18 cellular contexts compared by ENCODE assay signal in the genomic region with DNA sequence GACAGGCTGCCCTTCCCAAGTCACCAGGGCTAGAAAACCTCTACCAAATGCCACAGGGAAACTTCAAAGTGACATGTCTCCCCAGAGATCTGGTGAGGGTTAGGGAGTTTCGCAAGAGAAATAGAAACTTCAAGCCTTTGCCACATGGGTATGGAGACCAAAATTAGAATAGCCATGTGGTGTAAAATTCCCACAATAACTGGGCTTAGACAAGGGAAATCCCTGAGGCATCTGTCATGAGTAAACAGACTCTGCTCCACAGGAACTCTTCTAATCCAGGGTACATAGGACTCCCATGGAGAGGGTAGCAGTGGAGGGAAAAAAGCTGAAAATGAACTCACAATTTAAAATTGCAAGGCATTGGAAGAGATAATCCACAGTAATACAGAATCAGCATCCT. TPM values are rescaled to one million over a fixed set of nuclear protein-coding genes. Genes with fewer than 3 reads are reported as not detected.
DNase-seq lines count a peak whose midpoint lies in the region; ATAC-seq and TF ChIP-seq lines count a peak whose summit lies in the region.
"Had no signal": no experiment of that assay in that cellular context is flagged by ENCODE, and none has a peak within 500 bp of the region (broad histone marks: within the 10 kb centered on the region; RNA-seq: fewer than 3 reads in every experiment).

No MANE protein-coding gene starts in this region.

- H3K36me3 ChIP-seq in A673 (ENCODE audit: insufficient read depth, low read length, poor library complexity, severe bottlenecking) (no peaks in the 10 kb centered on the region), adipocyte (ENCODE audit: control insufficient read depth, insufficient read depth, low read length, severe bottlenecking) (peaks cover 14% of the 10 kb centered on the region)

- DNase-seq in A673 (ENCODE audit: low spot score) (peak; percentile 11), HFFc6 (peak; percentile 37), adipocyte (ENCODE audit: low read depth) (peak; percentile 53), foreskin melanocyte (peak; percentile 62), dermis blood vessel endothelial cell (no peak)
- no peak for DNase-seq in activated CD4-positive, CD25-positive, alpha-beta regulatory T cell (lab: John Stamatoyannopoulos, UW)
- no peak for DNase-seq in activated naive CD4-positive, alpha-beta T cell (lab: John Stamatoyannopoulos, UW)
- DNase-seq: ACHN; activated CD4-positive, alpha-beta T cell treated with anti-CD3 and anti-CD28 coated beads for 36 hours; CD4-positive, alpha-beta memory T cell; NCI-H1105; NCI-H345; SHP77 had no signal

- CTCF ChIA-PET in A673 (lab: Charles Lee), result no interaction called here

- H3K27me3 ChIP-seq in A673 (replicated peaks; ENCODE audit: insufficient read depth, low read depth, low read length, poor library complexity) (peaks cover 3% of the 10 kb centered on the region), adipocyte (replicated peaks; ENCODE audit: control insufficient read depth, insufficient read depth, low read length) (no peaks in the 10 kb centered on the region)

- H3K36me3 Mint-ChIP-seq in HFFc6 (ENCODE audit: low read depth), result peaks cover 20% of the 10 kb centered on the region
- H3K36me3 Mint-ChIP-seq: activated naive CD4-positive, alpha-beta T cell treated with anti-CD3 and anti-CD28 coated beads, Interleukin-2, amount 50 U/mL, for 72 hours; CD4-positive, alpha-beta memory T cell had no signal

- no peak overlapping the region for H3K9ac ChIP-seq in adipocyte (ENCODE audit: low read length)

- H3K9me3 Mint-ChIP-seq in HFFc6, result peaks cover 15% of the 10 kb centered on the region

- H3K27me3 Mint-ChIP-seq in HFFc6 (ENCODE audit: insufficient read depth), result no peaks in the 10 kb centered on the region
- H3K27me3 Mint-ChIP-seq: activated CD4-positive, alpha-beta T cell treated with anti-CD3 and anti-CD28 coated beads for 36 hours; CD4-positive, alpha-beta memory T cell; central memory CD8-positive, alpha-beta T cell had no signal

- H3K27ac ChIP-seq in A673 (ENCODE audit: low read depth, low read length, poor library complexity, severe bottlenecking), result no peak overlapping the region

- H3K9me3 ChIP-seq in A673 (ENCODE audit: low read depth, low read length, poor library complexity, severe bottlenecking), result no peaks in the 10 kb centered on the region
- H3K9me3 ChIP-seq in adipocyte (ENCODE audit: control insufficient read depth, low read length), result no peaks in the 10 kb centered on the region

- POLR2A ChIA-PET in A673 (lab: Charles Lee; ENCODE audit: low non-redundant PET), result no interaction called here

- H3K4me1 ChIP-seq in A673 (ENCODE audit: insufficient read depth, low read length, poor library complexity, severe bottlenecking), result no peaks in the 10 kb centered on the region
- H3K4me1 ChIP-seq in adipocyte (ENCODE audit: control insufficient read depth, insufficient read depth, low read length), result peaks cover 27% of the 10 kb centered on the region

- no peak for ATAC-seq in GM21717 (IDR thresholded peaks at IDR 0.05; ENCODE audit: unreplicated experiment)
- ATAC-seq: activated CD4-positive, alpha-beta T cell treated with anti-CD3 and anti-CD28 coated beads for 36 hours; activated naive CD4-positive, alpha-beta T cell treated with anti-CD3 and anti-CD28 coated beads, Interleukin-2, amount 50 U/mL, for 72 hours; K562 had no signal

- TF ChIP-seq CTCF in A673 (conservative IDR thresholded peaks at IDR 0.05; ENCODE audit: low read depth, low read length) (no peak), HFFc6 (IDR thresholded peaks at IDR 0.05) (no peak)

- H3K27ac Mint-ChIP-seq in HFFc6, result peak overlapping the region; percentile 39
- H3K27ac Mint-ChIP-seq: activated CD4-positive, alpha-beta T cell treated with anti-CD3 and anti-CD28 coated beads for 36 hours; activated naive CD4-positive, alpha-beta T cell treated with anti-CD3 and anti-CD28 coated beads, Interleukin-2, amount 50 U/mL, for 72 hours; CD4-positive, alpha-beta memory T cell had no signal

- H3K4me3 Mint-ChIP-seq in HFFc6, result no peak overlapping the region
- H3K4me3 Mint-ChIP-seq: activated CD4-positive, alpha-beta T cell treated with anti-CD3 and anti-CD28 coated beads for 36 hours; CD4-positive, alpha-beta memory T cell; central memory CD8-positive, alpha-beta T cell had no signal

- intact Hi-C loops in A673 (cut with micrococcal nuclease; ENCODE audit: unreplicated experiment), result no loop called here

- H3K4me3 ChIP-seq in A673 (ENCODE audit: low read depth, low read length, poor library complexity, severe bottlenecking) (no peak overlapping the region), adipocyte (ENCODE audit: low read length) (no peak overlapping the region)
- H3K4me3 ChIP-seq: K562, lung had no signal

- peaks cover 48% of the 10 kb centered on the region for H3K4me1 Mint-ChIP-seq in HFFc6 (ENCODE audit: low read depth)
- H3K4me1 Mint-ChIP-seq: activated CD4-positive, alpha-beta T cell treated with anti-CD3 and anti-CD28 coated beads for 36 hours; CD4-positive, alpha-beta memory T cell; central memory CD8-positive, alpha-beta T cell had no signal

- no TSS peak for BruUV-seq in A673 (replicated peaks; lab: Mats Ljungman, UMichigan)

RNA-seq across cellular contexts. Expression of gene ADAM12, which starts 14.3 kb away (rescaled TPM):
- total RNA-seq in A673 (2021) (0.11 and 0.17 TPM in 2 replicates), dermis blood vessel endothelial cell (0.28 and 0.68 TPM in 2 replicates)
- total RNA-seq in HFFc6 (2021; fragmentation: NEBNext Ultra II Directional; extraction: Animal tissue kit (Norgen Biotek cat#: 25700)), result 10 to 100 TPM in 4 of 6 experiments, 1 to 10 TPM in 2; 7.5 to 12.5 (median 11.5) TPM
- total RNA-seq: K562 had no signal

Comparison
In these comparisons a context has a peak if more than half of its experiments do, and no peak if none do; other contexts are left out.
1. DNase-seq: peak in A673 (single experiment), HFFc6 (single experiment), adipocyte (single experiment) and foreskin melanocyte (single experiment); none in activated CD4-positive, CD25-positive, alpha-beta regulatory T cell (0 of 4), activated naive CD4-positive, alpha-beta T cell (0 of 4) and dermis blood vessel endothelial cell (single experiment).